20 cellular contexts compared by ENCODE assay signal in genomic region chr20:49634116-49634515, GRCh38.
A peak's percentile ranks its signal among the peaks of the same experiment; 100 is the strongest.
DNase-seq lines count a peak whose midpoint lies in the region; TF ChIP-seq lines count a peak whose summit lies in the region.
"Had no signal": no experiment of that assay in that cellular context is flagged by ENCODE, and none has a peak within 500 bp of the region (broad histone marks: within the 10 kb centered on the region; RNA-seq: fewer than 3 reads in every experiment).

No MANE protein-coding gene starts in this region.

- H3K4me3 ChIP-seq in ectodermal cell (ENCODE audit: insufficient read depth, low read depth, low read length) (no peak overlapping the region), neural cell (ENCODE audit: low read length) (no peak overlapping the region), transverse colon (no peak overlapping the region)
- H3K4me3 ChIP-seq: A549 had no signal

- no peak overlapping the region for H4K8ac ChIP-seq in H9 (replicated peaks; ENCODE audit: insufficient read length, low read depth, low read length)

- no peaks in the 10 kb centered on the region for H3K9me3 Mint-ChIP-seq in H9

- no peak overlapping the region for H3K56ac ChIP-seq in H9 (ENCODE audit: insufficient read length, low read depth, low read length)

- no peak overlapping the region for H3K4ac ChIP-seq in H9 (ENCODE audit: low read depth, low read length)

- no peak overlapping the region for H2BK20ac ChIP-seq in H9 (ENCODE audit: low read depth, low read length, poor library complexity, severe bottlenecking)

- intact Hi-C loops in transverse colon (cut with DNase I; ENCODE audit: low total_unique reads): no loop called here

- H3K23me2 ChIP-seq in H9 (ENCODE audit: insufficient read length, low read depth, low read length, poor library complexity, severe bottlenecking): no peaks in the 10 kb centered on the region

- no peak overlapping the region for H3K4me3 Mint-ChIP-seq in H9

- no peaks in the 10 kb centered on the region for H4K20me1 ChIP-seq in H9 (ENCODE audit: control insufficient read depth, insufficient read depth, insufficient read length)
- H4K20me1 ChIP-seq in neural cell (ENCODE audit: insufficient read depth): no peaks in the 10 kb centered on the region

- TF ChIP-seq RAD21 in neural cell (conservative IDR thresholded peaks at IDR 0.05): no peak

- WGBS in H9 (ENCODE audit: extremely low coverage, insufficient read length, low lambda C conversion rate): no CpG with 5 or more reads among the region's 5 CpGs
- WGBS in ectodermal cell, 2 experiments: 79 to 91% methylated on average over 4 of the region's 5 CpGs
- WGBS in transverse colon (ENCODE audit: low coverage in 1 of 2), 2 donors: 66 to 69% methylated on average over 5 of the region's 5 CpGs

- H3K4me1 Mint-ChIP-seq in H9: peaks cover 50 to 59% of the 10 kb centered on the region in 2 experiments

- TF ChIP-seq EP300 in neural cell (conservative IDR thresholded peaks at IDR 0.05; ENCODE audit: poor library complexity, severe bottlenecking) (no peak), transverse colon (IDR thresholded peaks at IDR 0.05; ENCODE audit: low read depth) (no peak)

- no peak overlapping the region for H2BK15ac ChIP-seq in H9 (ENCODE audit: low read depth, low read length)

- DNase-seq in H9 (no peak), transverse colon (no peak), GM19238 (ENCODE audit: insufficient read length, low spot score) (no peak), NCI-H524 treated with DMSO at 0.1 percent for 48 hours (lab: John Stamatoyannopoulos, UW) (no peak), HuH-7 (ENCODE audit: low spot score) (no peak)
- DNase-seq: C1 segment of cervical spinal cord; DMS79; GOT3; MV-4-11; NCI-H1694 treated with DMSO at 0.1 percent for 48 hours; NCI-H748 treated with DMSO at 0.1 percent for 48 hours; NK-92 treated with Interleukin-12 subunit alpha and Interleukin-12 subunit beta, amount 100 ng/mL, for 24 hours; PC-3; RPMI8226; SHP77 treated with DMSO at 0.1 percent for 48 hours; SK-N-SH had no signal

- no peak overlapping the region for H2AK5ac ChIP-seq in H9 (ENCODE audit: insufficient read length, low read length)

- no peak overlapping the region for H2BK12ac ChIP-seq in H9 (ENCODE audit: insufficient read length, low read depth, low read length)

- H3K9me3 ChIP-seq in H9 (ENCODE audit: control insufficient read depth, low read depth, low read length) (no peaks in the 10 kb centered on the region), ectodermal cell (ENCODE audit: control insufficient read depth, low read length) (no peaks in the 10 kb centered on the region), neural cell (ENCODE audit: low read length) (no peaks in the 10 kb centered on the region), transverse colon (no peaks in the 10 kb centered on the region)
- H3K9me3 ChIP-seq: SK-N-SH had no signal

- H3K27ac ChIP-seq in H9 (ENCODE audit: insufficient read length, low read depth, low read length) (no peak overlapping the region), ectodermal cell (ENCODE audit: insufficient read depth, low read depth, low read length, poor library complexity, severe bottlenecking) (peak overlapping the region; percentile 57), neural cell (ENCODE audit: low read length) (peak overlapping the region; percentile 47), transverse colon (peak overlapping the region; percentile 58 to 79 (median 76))
- H3K27ac ChIP-seq: KMS-11 had no signal

- H3K27ac Mint-ChIP-seq in H9: peak overlapping the region; percentile 0 to 88 (median 15); a peak in 4 of 7 replicates

- H3K79me2 ChIP-seq in H9 (ENCODE audit: insufficient read depth, low read length): no peaks in the 10 kb centered on the region
- no peaks in the 10 kb centered on the region for H3K79me2 ChIP-seq in neural cell (replicated peaks; ENCODE audit: insufficient read depth, low read length)

- TF ChIP-seq CTCF in H9 (conservative IDR thresholded peaks at IDR 0.05): no peak
- TF ChIP-seq CTCF in neural cell (IDR thresholded peaks at IDR 0.05; ENCODE audit: poor library complexity, severe bottlenecking): no peak
- no peak for TF ChIP-seq CTCF in transverse colon (IDR thresholded peaks at IDR 0.05)

- H3K36me3 Mint-ChIP-seq in H9 (ENCODE audit: insufficient read depth in 1 of 3, low read depth in 3 of 3): peaks cover 24 to 55% (median 51%) of the 10 kb centered on the region in 3 experiments; a peak in 6 of 7 replicates

- H3K4me1 ChIP-seq in H9 (ENCODE audit: insufficient read depth, low read length) (peaks cover 5% of the 10 kb centered on the region), ectodermal cell (ENCODE audit: control insufficient read depth, insufficient read depth, low read length) (peaks cover 23% of the 10 kb centered on the region), transverse colon (peaks cover 19 to 45% (median 29%) of the 10 kb centered on the region in 4 donors)

- no peak overlapping the region for H3K18ac ChIP-seq in H9 (ENCODE audit: insufficient read length, low read depth, low read length)

- H3K4me2 ChIP-seq in H9 (ENCODE audit: insufficient read depth, insufficient read length, low read length) (no peak overlapping the region), neural cell (ENCODE audit: low read length) (no peak overlapping the region)
- H3K4me2 ChIP-seq: A549, KMS-11, SK-N-SH had no signal

- H2BK5ac ChIP-seq in H9 (ENCODE audit: insufficient read length, low read length): no peak overlapping the region

- no peaks in the 10 kb centered on the region for H3K27me3 Mint-ChIP-seq in H9 (ENCODE audit: low read depth)

- no peak overlapping the region for H3K14ac ChIP-seq in H9 (ENCODE audit: insufficient read depth, low read length)

- H2AFZ ChIP-seq in H9 (ENCODE audit: low read length) (no peak overlapping the region), neural cell (ENCODE audit: low read depth, low read length) (no peak overlapping the region)

- no peak overlapping the region for H3T11ph ChIP-seq in H9 (ENCODE audit: low read length)

- in situ Hi-C loops in transverse colon (cut with MboI; ENCODE audit: low pct_ligation_motif_present in 1 of 4, low pct_unique_long_range_greater_than_20kb in 1 of 4, low sequenced_read_pairs in 3 of 4): no loop called here

- H3K23ac ChIP-seq in H9 (ENCODE audit: insufficient read length, low read depth, low read length): no peak overlapping the region

- H3K27me3 ChIP-seq in H9 (ENCODE audit: insufficient read depth, low read length) (no peaks in the 10 kb centered on the region), ectodermal cell (ENCODE audit: control insufficient read depth, insufficient read depth, low read length, poor library complexity, severe bottlenecking) (no peaks in the 10 kb centered on the region), neural cell (ENCODE audit: insufficient read depth, low read depth, low read length) (no peaks in the 10 kb centered on the region), transverse colon (no peaks in the 10 kb centered on the region)

- no peak overlapping the region for H4K91ac ChIP-seq in H9 (ENCODE audit: insufficient read length, low read depth, low read length)

- no peak overlapping the region for H4K5ac ChIP-seq in H9 (ENCODE audit: insufficient read length, low read depth, low read length)

- no peaks in the 10 kb centered on the region for H3K79me1 ChIP-seq in H9 (ENCODE audit: insufficient read depth, low read depth, low read length, poor library complexity, severe bottlenecking)

- no peaks in the 10 kb centered on the region for H3K9me2 ChIP-seq in neural cell (ENCODE audit: insufficient read depth, low read length)
- H3K9me2 ChIP-seq: SK-N-SH had no signal

- peaks cover 9% of the 10 kb centered on the region for H3K36me3 ChIP-seq in ectodermal cell (ENCODE audit: control insufficient read depth, insufficient read depth, low read length)
- H3K36me3 ChIP-seq in neural cell (ENCODE audit: insufficient read depth, low read length): no peaks in the 10 kb centered on the region
- peaks cover 0 to 6% (median 0%) of the 10 kb centered on the region in 4 donors for H3K36me3 ChIP-seq in transverse colon

- H2BK120ac ChIP-seq in H9 (ENCODE audit: low read depth, low read length, poor library complexity, severe bottlenecking): no peak overlapping the region

- TF ChIP-seq POLR2A in transverse colon (IDR thresholded peaks at IDR 0.05): no peak

- no peak overlapping the region for H3K9ac ChIP-seq in H9 (ENCODE audit: extremely low read depth, insufficient read length, low read length)
- H3K9ac ChIP-seq in neural cell (ENCODE audit: low read length): peak overlapping the region; percentile 32
- H3K9ac ChIP-seq: KMS-11, SK-N-SH had no signal

- no peaks in the 10 kb centered on the region for H3F3A ChIP-seq in neural cell (ENCODE audit: insufficient read depth, low read length, poor library complexity, severe bottlenecking)

TF ChIP-seq in neural cell, 6 proteins besides CTCF, POLR2A, EP300 and RAD21 (continues in another document):
- no peak for TF ChIP-seq SMC3 (conservative IDR thresholded peaks at IDR 0.05; ENCODE audit: poor library complexity)
- no peak for TF ChIP-seq MXI1 (conservative IDR thresholded peaks at IDR 0.05; ENCODE audit: poor library complexity, severe bottlenecking)
- TF ChIP-seq TAF1 (IDR thresholded peaks at IDR 0.05; ENCODE audit: low read depth): no peak
- no peak for TF ChIP-seq POLR2AphosphoS5 (IDR thresholded peaks at IDR 0.05)
- TF ChIP-seq EZH2 (IDR thresholded peaks at IDR 0.05; ENCODE audit: borderline replicate concordance, insufficient read depth, low read length, poor library complexity, severe bottlenecking): no peak
